ENCODE assay signal across 6 cellular contexts in the genomic region with DNA sequence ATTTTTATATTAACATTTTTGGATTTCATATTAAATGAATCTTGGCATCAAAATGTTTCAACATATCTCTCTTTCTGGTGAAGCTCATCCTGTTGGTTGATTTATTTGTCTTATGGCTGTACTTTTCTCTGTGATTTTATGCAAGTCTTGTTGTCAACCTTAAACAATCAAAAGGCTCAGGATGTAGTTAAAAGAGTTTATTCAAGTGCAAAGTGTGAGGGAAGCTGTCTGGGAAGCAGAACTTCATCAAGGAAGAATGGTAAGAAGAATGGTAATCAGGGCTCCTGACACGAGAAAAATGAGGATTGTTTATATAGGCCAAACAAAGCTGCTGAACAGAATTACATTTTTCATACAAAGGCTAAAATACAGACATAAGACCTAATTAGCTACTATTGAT. TPM values are rescaled to one million over a fixed set of nuclear protein-coding genes. Genes with fewer than 3 reads are reported as not detected.
"Had no signal": no experiment of that assay in that cellular context is flagged by ENCODE, and none has a peak within 500 bp of the region (broad histone marks: within the 10 kb centered on the region; RNA-seq: fewer than 3 reads in every experiment).

No MANE protein-coding gene starts in this region.

RNA-seq across cellular contexts. Expression of gene TSPY2, which starts 29.0 kb away (rescaled TPM):
- total RNA-seq: M059J, PC-3, Peyer's patch, Right ventricle myocardium superior, SJSA1 had no signal
- polyA plus RNA-seq: SK-N-SH had no signal
